In genomic region chr11:72776844-72777754, GRCh38 we compare ENCODE assay signal across 1 cellular context.
TF ChIP-seq lines count a peak whose summit lies in the region.

No MANE protein-coding gene starts in this region.

TF ChIP-seq in liver, 16 proteins besides CTCF, POLR2A, EP300 and RAD21:
- peak in 1 of 2 donors; percentile 31 for TF ChIP-seq HNF4A (conservative IDR thresholded peaks at IDR 0.05)
- peak in 1 of 2 donors; percentile 64 for TF ChIP-seq GABPA (IDR thresholded peaks at IDR 0.05 in 1 of 2, conservative IDR thresholded peaks at IDR 0.05 in 1 of 2)
- TF ChIP-seq TAF1 (conservative IDR thresholded peaks at IDR 0.05) = no peak
- TF ChIP-seq FOXA2 (IDR thresholded peaks at IDR 0.05) = no peak
- TF ChIP-seq RXRA (IDR thresholded peaks at IDR 0.05) = peak; percentile 35 to 60
- no peak for TF ChIP-seq ATF3 (IDR thresholded peaks at IDR 0.05)
- no peak for TF ChIP-seq NR2F2 (IDR thresholded peaks at IDR 0.05)
- peak; percentile 22 for TF ChIP-seq FOXA1 (IDR thresholded peaks at IDR 0.05)
- TF ChIP-seq, protein P1, sequence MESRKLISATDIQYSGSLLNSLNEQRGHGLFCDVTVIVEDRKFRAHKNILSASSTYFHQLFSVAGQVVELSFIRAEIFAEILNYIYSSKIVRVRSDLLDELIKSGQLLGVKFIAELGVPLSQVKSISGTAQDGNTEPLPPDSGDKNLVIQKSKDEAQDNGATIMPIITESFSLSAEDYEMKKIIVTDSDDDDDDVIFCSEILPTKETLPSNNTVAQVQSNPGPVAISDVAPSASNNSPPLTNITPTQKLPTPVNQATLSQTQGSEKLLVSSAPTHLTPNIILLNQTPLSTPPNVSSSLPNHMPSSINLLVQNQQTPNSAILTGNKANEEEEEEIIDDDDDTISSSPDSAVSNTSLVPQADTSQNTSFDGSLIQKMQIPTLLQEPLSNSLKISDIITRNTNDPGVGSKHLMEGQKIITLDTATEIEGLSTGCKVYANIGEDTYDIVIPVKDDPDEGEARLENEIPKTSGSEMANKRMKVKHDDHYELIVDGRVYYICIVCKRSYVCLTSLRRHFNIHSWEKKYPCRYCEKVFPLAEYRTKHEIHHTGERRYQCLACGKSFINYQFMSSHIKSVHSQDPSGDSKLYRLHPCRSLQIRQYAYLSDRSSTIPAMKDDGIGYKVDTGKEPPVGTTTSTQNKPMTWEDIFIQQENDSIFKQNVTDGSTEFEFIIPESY (IDR thresholded peaks at IDR 0.05) = no peak
TF ChIP-seq in liver: peak in this region for 4.
